ENCODE assay signal across 16 cellular contexts in genomic region chr6:42941356-42941755, GRCh38. TPM values are rescaled to one million over a fixed set of nuclear protein-coding genes. Genes with fewer than 3 reads are reported as not detected.
"Had no signal": no experiment of that assay in that cellular context is flagged by ENCODE, and none has a peak within 500 bp of the region (broad histone marks: within the 10 kb centered on the region; RNA-seq: fewer than 3 reads in every experiment).

No MANE protein-coding gene starts in this region.

RNA-seq across cellular contexts. Expression of gene GNMT, which starts 19.2 kb away (rescaled TPM):
- total RNA-seq: chondrocyte, fibroblast of lung, occipital lobe had no signal

RNA-seq across cellular contexts. Expression of gene PTCRA, which starts 25.5 kb away (rescaled TPM):
- total RNA-seq: chondrocyte, colonic mucosa, endodermal cell, fibroblast of lung, foreskin keratinocyte, gastroesophageal sphincter, hepatocyte, kidney, left lobe of liver, lower leg skin, occipital lobe, psoas muscle, renal cortical epithelial cell, right cardiac atrium had no signal
- polyA plus RNA-seq: fibroblast of lung, foreskin keratinocyte, heart left ventricle, hepatocyte, ovary, right cardiac atrium had no signal
